13 cellular contexts compared by ENCODE assay signal in the genomic region with DNA sequence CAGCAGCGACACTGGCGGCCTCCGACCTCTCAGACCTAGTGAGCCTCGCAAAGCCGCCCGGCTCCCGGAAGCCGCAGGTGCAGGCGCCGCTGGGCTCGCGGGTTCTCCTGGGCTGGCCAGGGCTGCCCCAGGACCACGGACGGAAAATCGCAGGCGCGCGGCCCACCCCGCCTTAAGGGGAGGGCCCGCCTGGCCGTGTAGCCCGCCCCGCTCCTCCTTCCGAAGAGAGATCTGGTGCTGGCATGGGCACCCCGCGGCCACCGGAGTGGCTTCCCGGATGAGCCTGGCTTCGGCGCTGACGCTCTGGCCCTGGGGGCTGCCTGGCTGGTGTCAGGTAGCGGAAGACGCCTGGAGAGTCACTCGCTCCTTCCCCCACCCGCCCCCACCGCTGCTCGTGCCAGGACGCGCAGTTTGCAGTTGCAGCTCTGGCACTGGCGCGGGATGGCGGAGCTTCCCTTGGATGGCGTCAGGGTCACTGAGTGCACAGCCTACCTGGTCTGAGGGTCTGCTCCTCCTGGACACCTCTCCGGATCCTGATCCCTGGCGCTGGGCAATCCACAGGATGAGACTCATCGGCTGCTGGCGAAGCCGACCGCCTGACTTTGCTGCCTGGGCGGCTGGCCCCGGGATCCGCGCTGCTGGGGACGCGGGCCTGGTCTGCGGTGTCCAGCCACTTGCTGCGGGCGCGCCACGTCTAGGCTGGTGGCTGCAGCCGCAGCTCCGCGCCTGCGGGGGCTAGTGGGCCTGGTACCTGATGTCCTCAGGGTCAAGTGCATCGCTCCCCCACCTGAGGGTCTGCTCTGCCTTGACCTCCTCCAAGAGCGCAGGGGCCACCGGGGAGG. TPM values are rescaled to one million over a fixed set of nuclear protein-coding genes. Genes with fewer than 3 reads are reported as not detected.
DNase-seq lines count a peak whose midpoint lies in the region; ATAC-seq and TF ChIP-seq lines count a peak whose summit lies in the region.
"Not testable (repeated sequence)": the region's sequence is repeated elsewhere in the genome, so short reads cannot be mapped to it uniquely, and the experiment has no call there.
"Had no signal": no experiment of that assay in that cellular context is flagged by ENCODE, and none has a peak within 500 bp of the region (broad histone marks: within the 10 kb centered on the region; RNA-seq: fewer than 3 reads in every experiment).

A gene (minus strand): TSS at position 108 of the 842 bp plus-strand sequence.

- peak in 1 of 7 experiments; percentile 20 for DNase-seq in CD8-positive, alpha-beta T cell
- not testable (repeated sequence) for DNase-seq in activated CD4-positive, alpha-beta memory T cell treated with anti-CD3 and anti-CD28 coated beads, Interleukin-2, amount 10 ng/mL, durations not matched to agents 7 days and 5 days; foreskin keratinocyte; left lung; omental fat pad (ENCODE audit: low spot score)
- DNase-seq in activated naive CD8-positive, alpha-beta T cell treated with anti-CD3 and anti-CD28 coated beads for 36 hours: peak; percentile 14
- peak; percentile 5 to 12 for DNase-seq in thyroid gland

- H3K4me1 Mint-ChIP-seq in CD8-positive, alpha-beta T cell (ENCODE audit: low read depth); activated CD4-positive, alpha-beta memory T cell treated with anti-CD3 and anti-CD28 coated beads, Interleukin-2, amount 10 ng/mL, durations not matched to agents 7 days and 5 days; activated naive CD8-positive, alpha-beta T cell treated with anti-CD3 and anti-CD28 coated beads for 36 hours: not testable (repeated sequence)

- CTCF ChIA-PET in CD8-positive, alpha-beta T cell (lab: Charles Lee); activated CD4-positive, alpha-beta memory T cell treated with anti-CD3 and anti-CD28 coated beads, Interleukin-2, amount 10 ng/mL, durations not matched to agents 7 days and 5 days (lab: Charles Lee): not testable (repeated sequence)

- H3K27me3 Mint-ChIP-seq in CD8-positive, alpha-beta T cell (ENCODE audit: low read depth); activated CD4-positive, alpha-beta memory T cell treated with anti-CD3 and anti-CD28 coated beads, Interleukin-2, amount 10 ng/mL, durations not matched to agents 7 days and 5 days; activated naive CD8-positive, alpha-beta T cell treated with anti-CD3 and anti-CD28 coated beads for 36 hours: not testable (repeated sequence)

- not testable (repeated sequence) for H3K9me3 Mint-ChIP-seq in CD8-positive, alpha-beta T cell; activated CD4-positive, alpha-beta memory T cell treated with anti-CD3 and anti-CD28 coated beads, Interleukin-2, amount 10 ng/mL, durations not matched to agents 7 days and 5 days; activated naive CD8-positive, alpha-beta T cell treated with anti-CD3 and anti-CD28 coated beads for 36 hours

- not testable (repeated sequence) for H3K36me3 Mint-ChIP-seq in CD8-positive, alpha-beta T cell; activated CD4-positive, alpha-beta memory T cell treated with anti-CD3 and anti-CD28 coated beads, Interleukin-2, amount 10 ng/mL, durations not matched to agents 7 days and 5 days (ENCODE audit: low read depth); activated naive CD8-positive, alpha-beta T cell treated with anti-CD3 and anti-CD28 coated beads for 36 hours

- H3K27me3 ChIP-seq in CD8-positive, alpha-beta T cell (ENCODE audit: insufficient read depth, low read length); foreskin keratinocyte; left lung; thyroid gland: not testable (repeated sequence)

- intact Hi-C loops in CD8-positive, alpha-beta T cell (cut with DNase I, micrococcal nuclease); left lung (cut with DNase I); thyroid gland (cut with DNase I): not testable (repeated sequence)

- no CpG with 5 or more reads among the region's 67 CpGs for WGBS in thyroid gland, 2 donors

- H3K36me3 ChIP-seq in CD8-positive, alpha-beta T cell (ENCODE audit: insufficient read depth, low read length); left lung; thyroid gland: not testable (repeated sequence)

- H3K27ac Mint-ChIP-seq in CD8-positive, alpha-beta T cell; activated CD4-positive, alpha-beta memory T cell treated with anti-CD3 and anti-CD28 coated beads, Interleukin-2, amount 10 ng/mL, durations not matched to agents 7 days and 5 days: not testable (repeated sequence)
- peak within 1 kb of the TSS; percentile 80 for H3K27ac Mint-ChIP-seq in activated naive CD8-positive, alpha-beta T cell treated with anti-CD3 and anti-CD28 coated beads for 36 hours

- H3K4me1 ChIP-seq in CD8-positive, alpha-beta T cell (ENCODE audit: insufficient read depth, low read length); foreskin keratinocyte; left lung; thyroid gland: not testable (repeated sequence)

- H3K9me3 ChIP-seq in CD8-positive, alpha-beta T cell (ENCODE audit: low read length); left lung; thyroid gland: not testable (repeated sequence)

- TF ChIP-seq POLR2A in thyroid gland (IDR thresholded peaks at IDR 0.05): not testable (repeated sequence)

- peak; percentile 99 for ATAC-seq in CD8-positive, alpha-beta T cell
- peak; percentile 82 for ATAC-seq in HG03460 (IDR thresholded peaks at IDR 0.05; ENCODE audit: unreplicated experiment)
- ATAC-seq in foreskin keratinocyte: peak; percentile 87
- peak; percentile 83 for ATAC-seq in left lung
- ATAC-seq in omental fat pad (ENCODE audit: low FRiP score): peak; percentile 92

- not testable (repeated sequence) for TF ChIP-seq CTCF in CD8-positive, alpha-beta T cell (IDR thresholded peaks at IDR 0.05); foreskin keratinocyte (conservative IDR thresholded peaks at IDR 0.05); left lung (IDR thresholded peaks at IDR 0.05); omental fat pad (IDR thresholded peaks at IDR 0.05); thyroid gland (IDR thresholded peaks at IDR 0.05)

- not testable (repeated sequence) for H3K27ac ChIP-seq in CD8-positive, alpha-beta T cell (ENCODE audit: low read depth, low read length); foreskin keratinocyte; left lung; thyroid gland

- POLR2A ChIA-PET in CD8-positive, alpha-beta T cell (lab: Charles Lee); activated CD4-positive, alpha-beta memory T cell treated with anti-CD3 and anti-CD28 coated beads, Interleukin-2, amount 10 ng/mL, durations not matched to agents 7 days and 5 days (lab: Charles Lee): not testable (repeated sequence)

- not testable (repeated sequence) for H3K4me3 Mint-ChIP-seq in CD8-positive, alpha-beta T cell; activated CD4-positive, alpha-beta memory T cell treated with anti-CD3 and anti-CD28 coated beads, Interleukin-2, amount 10 ng/mL, durations not matched to agents 7 days and 5 days
- peak within 1 kb of the TSS; percentile 78 for H3K4me3 Mint-ChIP-seq in activated naive CD8-positive, alpha-beta T cell treated with anti-CD3 and anti-CD28 coated beads for 36 hours

- not testable (repeated sequence) for H3K4me3 ChIP-seq in CD8-positive, alpha-beta T cell (ENCODE audit: low read depth, low read length); left lung; thyroid gland (replicated peaks in 1 of 3)

RNA-seq across cellular contexts. Expression of the gene that starts here (rescaled TPM):
- 10 to 100 TPM; 48.6 to 55.1 TPM for total RNA-seq in CD8-positive, alpha-beta T cell
- total RNA-seq in activated CD4-positive, alpha-beta memory T cell treated with anti-CD3 and anti-CD28 coated beads, Interleukin-2, amount 10 ng/mL, durations not matched to agents 7 days and 5 days: 10 to 100 TPM; 33.7 to 37.5 TPM
- total RNA-seq in activated naive CD8-positive, alpha-beta T cell treated with anti-CD3 and anti-CD28 coated beads for 36 hours: 10 to 100 TPM; 27.0 to 27.3 TPM
- total RNA-seq in foreskin keratinocyte (not detected in 2 replicates), left lung (1 to 10 TPM; 1.1 to 3.7 TPM), omental fat pad (10 to 100 TPM in 2 of 4 donors, 1 to 10 TPM in 2; 1.3 to 33.2 (median 7.9) TPM), thyroid gland (10 to 100 TPM in 1 of 4 donors, 1 to 10 TPM in 1, under 1 TPM in 2; 0.46 to 11.4 (median 2.1) TPM)
- not detected in 2 replicates for polyA plus RNA-seq in foreskin keratinocyte
- total RNA-seq: K562, kidney epithelial cell, MCF 10A had no signal
- polyA plus RNA-seq: BJ, neural cell had no signal

Comparison
In these comparisons a context has a peak if more than half of its experiments do, and no peak if none do; other contexts are left out.
1. Peak in ATAC-seq in foreskin keratinocyte; RNA of the gene not detected or under 1 TPM.